15 cellular contexts compared by ENCODE assay signal in genomic region chr11:28243596-28243995, GRCh38.
"Had no signal": no experiment of that assay in that cellular context is flagged by ENCODE, and none has a peak within 500 bp of the region (broad histone marks: within the 10 kb centered on the region; RNA-seq: fewer than 3 reads in every experiment).

No MANE protein-coding gene starts in this region.

- H3K9me3 ChIP-seq: mucosa of descending colon, neutrophil, right lobe of liver had no signal

- H3K27me3 Mint-ChIP-seq: activated naive CD8-positive, alpha-beta T cell; naive thymus-derived CD8-positive, alpha-beta T cell; stimulated activated naive CD8-positive, alpha-beta T cell treated with anti-CD3 and anti-CD28 coated beads, Interleukin-15, Interleukin-2, amounts not matched to agents 100 ng/mL and 50 ng/mL, for 24 hours had no signal

- ATAC-seq: activated T-cell treated with anti-CD3 and anti-CD28 coated beads, Interleukin-2, amount 50 U/mL, for 4 hours; foreskin keratinocyte; left lobe of liver; mucosa of descending colon; naive thymus-derived CD8-positive, alpha-beta T cell; right lobe of liver had no signal

- H3K27ac Mint-ChIP-seq: activated naive CD8-positive, alpha-beta T cell; naive thymus-derived CD8-positive, alpha-beta T cell; stimulated activated naive CD8-positive, alpha-beta T cell treated with anti-CD3 and anti-CD28 coated beads, Interleukin-15, Interleukin-2, amounts not matched to agents 100 ng/mL and 50 ng/mL, for 24 hours had no signal

- H3K27ac ChIP-seq: foreskin keratinocyte, neutrophil, right lobe of liver had no signal

- H3K27me3 ChIP-seq: foreskin keratinocyte, neutrophil, right lobe of liver had no signal

- DNase-seq: activated CD4-positive, alpha-beta T cell treated with anti-CD3 and anti-CD28 coated beads, Interleukin-2, amount 50 U/mL, for 1 hour; activated effector memory CD4-positive, alpha-beta T cell treated with anti-CD3 and anti-CD28 coated beads, Interleukin-2, amount 50 U/mL, for 16 hours; activated T-cell treated with anti-CD3 and anti-CD28 coated beads, Interleukin-2, amount 50 U/mL, for 4 hours; effector memory CD4-positive, alpha-beta T cell; foreskin keratinocyte; islet precursor cell; mammary epithelial cell; mucosa of descending colon; naive thymus-derived CD8-positive, alpha-beta T cell; right lobe of liver; stimulated activated CD4-positive, alpha-beta T cell treated with anti-CD3 and anti-CD28 coated beads, Interleukin-4, amount 100 ng/mL, for 24 hours had no signal

- H3K4me3 Mint-ChIP-seq: activated naive CD8-positive, alpha-beta T cell; activated T-cell treated with anti-CD3 and anti-CD28 coated beads, Interleukin-2, amount 50 U/mL, for 4 hours; naive thymus-derived CD8-positive, alpha-beta T cell; stimulated activated naive CD8-positive, alpha-beta T cell treated with anti-CD3 and anti-CD28 coated beads, Interleukin-15, Interleukin-2, amounts not matched to agents 100 ng/mL and 50 ng/mL, for 24 hours had no signal

- H3K4me1 ChIP-seq: foreskin keratinocyte, right lobe of liver had no signal

- H3K9me3 Mint-ChIP-seq: activated T-cell treated with anti-CD3 and anti-CD28 coated beads, Interleukin-2, amount 50 U/mL, for 4 hours had no signal

- H3K4me3 ChIP-seq: mucosa of descending colon, right lobe of liver had no signal

- H3K36me3 ChIP-seq: neutrophil, right lobe of liver had no signal
